Comparison of ENCODE assay signal across 23 cellular contexts in the genomic region with DNA sequence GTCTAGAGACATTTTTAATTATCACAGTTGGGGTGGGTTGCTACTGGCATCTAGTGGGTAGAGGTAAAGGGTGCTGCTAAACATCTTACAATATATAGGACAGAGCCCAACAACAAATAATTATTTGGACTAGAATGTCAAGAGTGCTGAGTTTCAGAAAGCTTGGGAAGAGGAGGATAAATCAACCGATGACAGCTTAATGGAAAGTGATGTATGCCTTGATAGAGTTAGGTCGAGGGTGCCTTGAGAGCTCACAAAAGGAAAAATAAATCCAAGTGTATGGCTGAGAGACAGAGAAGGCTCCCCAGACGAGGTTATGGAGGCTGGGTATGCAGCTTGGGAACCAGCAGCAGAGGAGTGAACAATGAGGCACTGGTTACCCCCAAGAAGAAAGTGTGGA.
DNase-seq lines count a peak whose midpoint lies in the region; ATAC-seq and TF ChIP-seq lines count a peak whose summit lies in the region.
"Had no signal": no experiment of that assay in that cellular context is flagged by ENCODE, and none has a peak within 500 bp of the region (broad histone marks: within the 10 kb centered on the region; RNA-seq: fewer than 3 reads in every experiment).

No MANE protein-coding gene starts in this region.

- H4K20me1 ChIP-seq in Loucy (ENCODE audit: insufficient read depth, low read length, poor library complexity, severe bottlenecking), result no peaks in the 10 kb centered on the region
- H4K20me1 ChIP-seq in Karpas-422 (ENCODE audit: insufficient read depth, low read depth, low read length), result no peaks in the 10 kb centered on the region

- H3K9me3 ChIP-seq in Loucy (ENCODE audit: insufficient read depth, low read depth, low read length) (no peaks in the 10 kb centered on the region), RWPE2 (ENCODE audit: severe bottlenecking) (no peaks in the 10 kb centered on the region), mesenchymal stem cell (ENCODE audit: control insufficient read depth, low read length) (no peaks in the 10 kb centered on the region), Karpas-422 (ENCODE audit: low read length) (no peaks in the 10 kb centered on the region)
- H3K9me3 ChIP-seq: Peyer's patch had no signal

- peak overlapping the region; percentile 25; the same call in 1 of the 2 replicates for H2AFZ ChIP-seq in Loucy (ENCODE audit: low read length)
- no peak overlapping the region for H2AFZ ChIP-seq in mesenchymal stem cell (ENCODE audit: low read depth, low read length)
- no peak overlapping the region for H2AFZ ChIP-seq in Karpas-422 (ENCODE audit: low read length)

- no peak overlapping the region for H2BK15ac ChIP-seq in mesenchymal stem cell (ENCODE audit: low read depth, poor library complexity, severe bottlenecking)

- H3K9me2 ChIP-seq in Loucy (replicated peaks; ENCODE audit: low read depth, low read length) (no peaks in the 10 kb centered on the region), Karpas-422 (replicated peaks; ENCODE audit: insufficient read depth, low read length) (no peaks in the 10 kb centered on the region)

- H3K36me3 ChIP-seq in Loucy (ENCODE audit: insufficient read depth, low read length) (no peaks in the 10 kb centered on the region), RWPE2 (ENCODE audit: low read depth) (no peaks in the 10 kb centered on the region), mesenchymal stem cell (ENCODE audit: control insufficient read depth in 1 of 2, insufficient read depth in 2 of 2, low read depth in 1 of 2, low read length in 2 of 2) (no peaks in the 10 kb centered on the region), Karpas-422 (ENCODE audit: insufficient read depth, low read length) (no peaks in the 10 kb centered on the region)
- H3K36me3 ChIP-seq: Peyer's patch had no signal

- H3K4ac ChIP-seq in mesenchymal stem cell (ENCODE audit: low read depth in 1 of 2, low read length in 2 of 2), result no peak overlapping the region

- H3K27me3 Mint-ChIP-seq in mesothelial cell of epicardium (ENCODE audit: low read depth), result no peaks in the 10 kb centered on the region
- H3K27me3 Mint-ChIP-seq in progenitor cell of endocrine pancreas, result no peaks in the 10 kb centered on the region
- H3K27me3 Mint-ChIP-seq: CD4-positive, CD25-positive, alpha-beta regulatory T cell; IgD-negative memory B cell; T-cell had no signal

- H3K4me1 ChIP-seq in Loucy (ENCODE audit: insufficient read depth, low read length, poor library complexity, severe bottlenecking), result peaks cover 24% of the 10 kb centered on the region
- no peaks in the 10 kb centered on the region for H3K4me1 ChIP-seq in RWPE2 (ENCODE audit: insufficient read depth, poor library complexity, severe bottlenecking)
- H3K4me1 ChIP-seq in mesenchymal stem cell (ENCODE audit: control insufficient read depth, insufficient read depth, low read depth, low read length), result no peaks in the 10 kb centered on the region
- no peaks in the 10 kb centered on the region for H3K4me1 ChIP-seq in Karpas-422 (ENCODE audit: low read length)
- H3K4me1 ChIP-seq: Peyer's patch had no signal

- TF ChIP-seq CTCF in Loucy (conservative IDR thresholded peaks at IDR 0.05; ENCODE audit: low read length), result peak; percentile 43
- TF ChIP-seq CTCF in RWPE2 (IDR thresholded peaks at IDR 0.05; ENCODE audit: poor library complexity, severe bottlenecking), result peak; percentile 16
- TF ChIP-seq CTCF in mesothelial cell of epicardium (IDR thresholded peaks at IDR 0.05; ENCODE audit: unreplicated experiment), result no peak
- TF ChIP-seq CTCF in progenitor cell of endocrine pancreas (IDR thresholded peaks at IDR 0.05; ENCODE audit: unreplicated experiment), result no peak

- H3K18ac ChIP-seq in mesenchymal stem cell (ENCODE audit: low read depth in 1 of 2, low read length in 2 of 2), result no peak overlapping the region

- H3K4me2 ChIP-seq in Loucy (ENCODE audit: low read depth, low read length, poor library complexity, severe bottlenecking) (peak overlapping the region; percentile 25), mesenchymal stem cell (ENCODE audit: low read length, poor library complexity, severe bottlenecking) (no peak overlapping the region), Karpas-422 (ENCODE audit: low read depth, low read length, poor library complexity, severe bottlenecking) (no peak overlapping the region)
- H3K4me2 ChIP-seq: KMS-11 had no signal

- no peak overlapping the region for H3K4me3 Mint-ChIP-seq in mesothelial cell of epicardium
- H3K4me3 Mint-ChIP-seq in progenitor cell of endocrine pancreas (ENCODE audit: low read depth), result no peak overlapping the region
- H3K4me3 Mint-ChIP-seq: CD4-positive, CD25-positive, alpha-beta regulatory T cell; IgD-negative memory B cell; T-cell had no signal

- H3K27me3 ChIP-seq in Loucy (ENCODE audit: insufficient read depth, low read length, poor library complexity, severe bottlenecking) (no peaks in the 10 kb centered on the region), RWPE2 (ENCODE audit: insufficient read depth, poor library complexity, severe bottlenecking) (no peaks in the 10 kb centered on the region), mesenchymal stem cell (ENCODE audit: control insufficient read depth in 1 of 2, insufficient read depth in 1 of 2, low read length in 2 of 2) (no peaks in the 10 kb centered on the region), Karpas-422 (ENCODE audit: low read length) (no peaks in the 10 kb centered on the region)
- H3K27me3 ChIP-seq: Peyer's patch had no signal

- H4K91ac ChIP-seq in mesenchymal stem cell (ENCODE audit: low read length), result no peak overlapping the region

- no peak overlapping the region for H3K14ac ChIP-seq in mesenchymal stem cell (ENCODE audit: low read length in 2 of 2)

- H2BK12ac ChIP-seq in mesenchymal stem cell (ENCODE audit: low read length in 2 of 2), result no peak overlapping the region

- H3K23ac ChIP-seq in mesenchymal stem cell (ENCODE audit: low read length in 2 of 2), result no peak overlapping the region

- no peaks in the 10 kb centered on the region for H3F3A ChIP-seq in Loucy (ENCODE audit: low read depth)

- H3K9me3 Mint-ChIP-seq in mesothelial cell of epicardium (peaks cover 4% of the 10 kb centered on the region), progenitor cell of endocrine pancreas (ENCODE audit: low read depth) (no peaks in the 10 kb centered on the region)
- H3K9me3 Mint-ChIP-seq: IgD-negative memory B cell had no signal

- H3K79me2 ChIP-seq in Loucy (ENCODE audit: insufficient read depth, low read length), result no peaks in the 10 kb centered on the region
- H3K79me2 ChIP-seq in Karpas-422 (ENCODE audit: low read length), result no peaks in the 10 kb centered on the region

- no peak overlapping the region for H2BK120ac ChIP-seq in mesenchymal stem cell (ENCODE audit: low read depth, low read length)

- no peak overlapping the region for H2BK5ac ChIP-seq in mesenchymal stem cell (ENCODE audit: low read depth, low read length, poor library complexity, severe bottlenecking)

- no peaks in the 10 kb centered on the region for H3K79me1 ChIP-seq in mesenchymal stem cell (replicated peaks; ENCODE audit: low read length, poor library complexity, severe bottlenecking)

- H3K27ac ChIP-seq in RWPE2 (ENCODE audit: poor library complexity, severe bottlenecking) (no peak overlapping the region), mesenchymal stem cell (ENCODE audit: low read length, poor library complexity, severe bottlenecking) (no peak overlapping the region), Karpas-422 (ENCODE audit: low read length) (no peak overlapping the region)
- H3K27ac ChIP-seq: 22Rv1, KMS-11, Peyer's patch had no signal

- 51% methylated on average over 3 of the region's 3 CpGs for WGBS in mesenchymal stem cell

- H4K8ac ChIP-seq in mesenchymal stem cell (ENCODE audit: low read length), result no peak overlapping the region

- DNase-seq in NCI-H1417 (lab: John Stamatoyannopoulos, UW) (peak in 2 of 3 experiments; percentile 13 to 35), NCI-H1417 treated with DMSO at 0.1 percent for 48 hours (lab: John Stamatoyannopoulos, UW) (no peak), RWPE2 (ENCODE audit: low spot score) (no peak), mesothelial cell of epicardium (ENCODE audit: low spot score in 2 of 2, unreplicated experiment in 2 of 2) (no peak), mesenchymal stem cell (no peak), progenitor cell of endocrine pancreas (ENCODE audit: low spot score, unreplicated experiment) (no peak), Karpas-422 (no peak)
- DNase-seq: ACHN; CD4-positive, CD25-positive, alpha-beta regulatory T cell; NCI-H1092; NCI-H1436 treated with DMSO at 0.1 percent for 48 hours; NCI-H2029 treated with DMSO at 0.1 percent for 48 hours; NCI-H2171; NCI-H446; NCI-H524 treated with DMSO at 0.1 percent for 48 hours; NCI-H82; Peyer's patch; SIG-M5; T-cell had no signal

- peaks cover 3% of the 10 kb centered on the region for H3K36me3 Mint-ChIP-seq in mesothelial cell of epicardium
- H3K36me3 Mint-ChIP-seq in progenitor cell of endocrine pancreas (ENCODE audit: insufficient read depth), result no peaks in the 10 kb centered on the region
- H3K36me3 Mint-ChIP-seq: CD4-positive, CD25-positive, alpha-beta regulatory T cell; T-cell had no signal

- H3K4me3 ChIP-seq in Loucy (ENCODE audit: low read length, poor library complexity, severe bottlenecking) (no peak overlapping the region), RWPE2 (ENCODE audit: severe bottlenecking) (no peak overlapping the region), mesenchymal stem cell (ENCODE audit: insufficient read depth in 1 of 2, low read depth in 1 of 2, low read length in 2 of 2) (no peak overlapping the region), Karpas-422 (ENCODE audit: low read length) (no peak overlapping the region)
- H3K4me3 ChIP-seq: Peyer's patch had no signal

- no peak for ATAC-seq in RWPE2 (ENCODE audit: low read depth)
- ATAC-seq: T-cell had no signal

- H3K9ac ChIP-seq in Loucy (ENCODE audit: low read depth, low read length, poor library complexity, severe bottlenecking) (no peak overlapping the region), mesenchymal stem cell (ENCODE audit: low read length) (no peak overlapping the region), Karpas-422 (ENCODE audit: low read length) (no peak overlapping the region)
- H3K9ac ChIP-seq: KMS-11 had no signal

- H3K4me1 Mint-ChIP-seq in mesothelial cell of epicardium, result peaks cover 27% of the 10 kb centered on the region
- H3K4me1 Mint-ChIP-seq in progenitor cell of endocrine pancreas (ENCODE audit: low read depth), result no peaks in the 10 kb centered on the region
- H3K4me1 Mint-ChIP-seq: T-cell had no signal

- H3K27ac Mint-ChIP-seq in mesothelial cell of epicardium (peak overlapping the region; percentile 58), progenitor cell of endocrine pancreas (no peak overlapping the region)
- H3K27ac Mint-ChIP-seq: CD4-positive, CD25-positive, alpha-beta regulatory T cell; IgD-negative memory B cell; T-cell had no signal

- no peak overlapping the region for H2AK5ac ChIP-seq in mesenchymal stem cell (ENCODE audit: low read length, severe bottlenecking)

Comparison
In these comparisons a context has a peak if more than half of its experiments do, and no peak if none do; other contexts are left out.
1. DNase-seq: peak in NCI-H1417 (2 of 3); none in NCI-H1417 treated with DMSO at 0.1 percent for 48 hours (single experiment), RWPE2 (single experiment), mesothelial cell of epicardium (0 of 2), mesenchymal stem cell (single experiment), progenitor cell of endocrine pancreas (single experiment) and Karpas-422 (single experiment).
2. CTCF ChIP-seq: peak in Loucy (single experiment) and RWPE2 (single experiment); none in mesothelial cell of epicardium (single experiment) and progenitor cell of endocrine pancreas (single experiment).